Comparison of ENCODE assay signal across 12 cellular contexts in the genomic region with DNA sequence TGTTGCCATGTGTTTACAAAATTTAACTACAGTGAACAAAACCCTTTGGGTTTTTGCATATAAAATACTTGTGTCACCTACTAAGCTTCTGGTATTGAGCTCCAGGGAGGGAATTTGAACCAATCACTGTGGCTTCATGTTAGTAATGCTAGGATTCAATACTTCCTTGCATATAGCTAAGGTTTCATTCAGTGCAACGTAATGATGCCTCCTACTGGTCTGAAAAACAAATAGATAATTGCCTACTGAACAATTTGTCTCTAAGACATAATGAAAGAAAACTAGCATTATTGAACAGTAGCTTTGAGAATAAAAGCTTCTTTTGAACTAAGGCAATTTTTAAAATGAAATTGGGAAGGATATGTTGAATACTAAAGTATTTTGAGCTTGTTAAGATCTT.
DNase-seq lines count a peak whose midpoint lies in the region; ATAC-seq and TF ChIP-seq lines count a peak whose summit lies in the region.
"Had no signal": no experiment of that assay in that cellular context is flagged by ENCODE, and none has a peak within 500 bp of the region (broad histone marks: within the 10 kb centered on the region; RNA-seq: fewer than 3 reads in every experiment).

No MANE protein-coding gene starts in this region.

- H3K4me1 Mint-ChIP-seq in progenitor cell of endocrine pancreas (ENCODE audit: low read depth): no peaks in the 10 kb centered on the region

- in situ Hi-C loops in mammary epithelial cell (cut with MboI; ENCODE audit: low sequenced_read_pairs in 2 of 2): no loop called here

- no peak overlapping the region for H3K4me3 Mint-ChIP-seq in progenitor cell of endocrine pancreas (ENCODE audit: low read depth)
- H3K4me3 Mint-ChIP-seq: activated naive CD8-positive, alpha-beta T cell; T-helper 2 cell treated with Interferon-gamma antibody and Interleukin-4, amounts not matched to agents 5 μg/mL and 100 μg/mL, for 36 hours had no signal

- H4K20me1 ChIP-seq in mammary epithelial cell (ENCODE audit: insufficient read depth, low read length): no peaks in the 10 kb centered on the region

- H3K4me2 ChIP-seq in mammary epithelial cell (ENCODE audit: insufficient read depth, low read depth, low read length): no peak overlapping the region

- H3K27me3 Mint-ChIP-seq in progenitor cell of endocrine pancreas: no peaks in the 10 kb centered on the region
- H3K27me3 Mint-ChIP-seq: activated naive CD8-positive, alpha-beta T cell had no signal

- no peaks in the 10 kb centered on the region for H3K9me3 Mint-ChIP-seq in progenitor cell of endocrine pancreas (ENCODE audit: low read depth)

- 0% methylated on average over 1 of the region's 1 CpG for WGBS in mammary epithelial cell (ENCODE audit: low coverage, missing lambda C conversion rate)

- peak; percentile 3 to 32 for TF ChIP-seq CTCF in mammary epithelial cell (conservative IDR thresholded peaks at IDR 0.05 in 1 of 2, IDR thresholded peaks at IDR 0.05 in 1 of 2; ENCODE audit: extremely low read depth in 1 of 2, insufficient read depth in 1 of 2, low read depth in 1 of 2, low read length in 2 of 2)
- peak; percentile 50 for TF ChIP-seq CTCF in progenitor cell of endocrine pancreas (IDR thresholded peaks at IDR 0.05; ENCODE audit: unreplicated experiment)

- dilution Hi-C loops in mammary epithelial cell (cut with HindIII; ENCODE audit: low sequenced_read_pairs): no loop called here

- H3K27ac Mint-ChIP-seq in progenitor cell of endocrine pancreas: no peak overlapping the region
- H3K27ac Mint-ChIP-seq: activated naive CD8-positive, alpha-beta T cell; T-helper 2 cell treated with Interferon-gamma antibody and Interleukin-4, amounts not matched to agents 5 μg/mL and 100 μg/mL, for 36 hours had no signal

- CTCF ChIA-PET in mammary epithelial cell (lab: Charles Lee; ENCODE audit: low non-redundant PET): interaction anchor here (1.0 kb wide), 1 partner anchor 448 kb away, joined by 3 read pairs; no protein-coding TSS in a partner anchor

- no peak overlapping the region for H3K27ac ChIP-seq in mammary epithelial cell (ENCODE audit: insufficient read depth, low read depth, low read length)
- H3K27ac ChIP-seq: thyroid gland had no signal

- no peak overlapping the region for H3K9ac ChIP-seq in mammary epithelial cell (ENCODE audit: insufficient read depth, low read length)

- H2AFZ ChIP-seq in mammary epithelial cell (ENCODE audit: low read depth, low read length): no peak overlapping the region

- no peak overlapping the region for H3K4me3 ChIP-seq in mammary epithelial cell (replicated peaks in 1 of 3; ENCODE audit: insufficient read depth in 1 of 3, low read depth in 2 of 3, low read length in 3 of 3)
- H3K4me3 ChIP-seq: thyroid gland had no signal

- no peaks in the 10 kb centered on the region for H3K4me1 ChIP-seq in mammary epithelial cell (ENCODE audit: insufficient read depth, low read length)
- H3K4me1 ChIP-seq: thyroid gland had no signal

- ATAC-seq in HG03439 (IDR thresholded peaks at IDR 0.05; ENCODE audit: unreplicated experiment) (no peak), GM18909 (IDR thresholded peaks at IDR 0.05; ENCODE audit: poor library complexity, unreplicated experiment) (no peak), GM21515 (IDR thresholded peaks at IDR 0.05; ENCODE audit: unreplicated experiment) (no peak)

- no peaks in the 10 kb centered on the region for H3K36me3 Mint-ChIP-seq in progenitor cell of endocrine pancreas (ENCODE audit: insufficient read depth)
- H3K36me3 Mint-ChIP-seq: activated naive CD8-positive, alpha-beta T cell had no signal

- no TSS peak for BruUV-seq in mammary epithelial cell (replicated peaks; lab: Mats Ljungman, UMichigan)

- no peaks in the 10 kb centered on the region for H3K36me3 ChIP-seq in mammary epithelial cell (ENCODE audit: insufficient read depth, low read length)
- H3K36me3 ChIP-seq: thyroid gland had no signal

- no peaks in the 10 kb centered on the region for H3K27me3 ChIP-seq in mammary epithelial cell (ENCODE audit: insufficient read depth, low read length)
- H3K27me3 ChIP-seq: thyroid gland had no signal

- H3K9me3 ChIP-seq in mammary epithelial cell (replicated peaks; ENCODE audit: insufficient read depth, low read length): no peaks in the 10 kb centered on the region
- H3K9me3 ChIP-seq: thyroid gland had no signal

- DNase-seq in NCI-H748 (lab: John Stamatoyannopoulos, UW; ENCODE audit: unreplicated experiment) (peak; percentile 52), NCI-H748 treated with DMSO at 0.1 percent for 48 hours (lab: John Stamatoyannopoulos, UW) (no peak), NCI-H146 (lab: John Stamatoyannopoulos, UW) (peak; percentile 14), mammary epithelial cell (no peak), progenitor cell of endocrine pancreas (ENCODE audit: low spot score, unreplicated experiment) (no peak)
- DNase-seq: DND-41, thyroid gland had no signal

- intact Hi-C loops in mammary epithelial cell (cut with micrococcal nuclease): no loop called here

- no peaks in the 10 kb centered on the region for H3K79me2 ChIP-seq in mammary epithelial cell (ENCODE audit: insufficient read depth, low read length)

Comparison
In these comparisons a context has a peak if more than half of its experiments do, and no peak if none do; other contexts are left out.
1. DNase-seq: peak in NCI-H748 (single experiment) and NCI-H146 (single experiment); none in NCI-H748 treated with DMSO at 0.1 percent for 48 hours (single experiment), mammary epithelial cell (single experiment) and progenitor cell of endocrine pancreas (single experiment).